In the genomic region with DNA sequence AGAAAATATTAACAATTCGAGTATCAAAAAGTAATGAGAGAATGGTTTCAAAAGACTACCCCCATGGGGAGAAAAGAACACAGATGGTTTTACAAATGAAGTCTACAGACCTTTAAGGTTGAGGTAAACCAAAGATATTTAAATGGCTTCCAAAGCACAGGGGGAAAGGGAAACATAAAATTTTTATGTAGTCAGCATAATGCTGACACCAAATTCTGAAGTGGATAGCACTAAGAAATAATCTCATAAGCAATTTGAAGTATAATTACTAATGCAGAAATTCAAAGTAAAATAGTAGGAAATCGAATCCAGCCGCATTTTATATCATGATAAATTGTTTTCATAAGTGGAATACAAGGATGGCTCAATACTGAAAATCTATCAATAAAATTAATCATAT, we compare ENCODE assay signal across 37 cellular contexts. TPM values are rescaled to one million over a fixed set of nuclear protein-coding genes. Genes with fewer than 3 reads are reported as not detected.
"Had no signal": no experiment of that assay in that cellular context is flagged by ENCODE, and none has a peak within 500 bp of the region (broad histone marks: within the 10 kb centered on the region; RNA-seq: fewer than 3 reads in every experiment).

No MANE protein-coding gene starts in this region.

- H3K4me3 ChIP-seq: adrenal gland, ascending aorta, body of pancreas, breast epithelium, cardiac muscle cell had no signal

- H3K9me3 ChIP-seq: adrenal gland, ascending aorta, body of pancreas, breast epithelium had no signal

- H3K36me3 ChIP-seq: adrenal gland, ascending aorta, brain microvascular endothelial cell, breast epithelium, cardiac muscle cell had no signal

- DNase-seq: activated effector memory CD4-positive, alpha-beta T cell treated with anti-CD3 and anti-CD28 coated beads, Interleukin-2, amount 50 U/mL, for 16 hours; activated effector memory CD4-positive, alpha-beta T cell treated with Interleukin-2 at 50 U/mL for 16 hours; activated gamma-delta T cell; activated gamma-delta T cell treated with Interleukin-2 at 50 U/mL for 16 hours; activated naive CD4-positive, alpha-beta T cell; activated naive CD4-positive, alpha-beta T cell treated with anti-CD3 and anti-CD28 coated beads for 36 hours; activated naive CD4-positive, alpha-beta T cell treated with anti-CD3 and anti-CD28 coated beads, Interleukin-2, amount 10 ng/mL, durations not matched to agents 7 days and 5 days; activated naive CD4-positive, alpha-beta T cell treated with anti-CD3 and anti-CD28 coated beads, Interleukin-2, amount 50 U/mL, for 16 hours; activated naive CD4-positive, alpha-beta T cell treated with Interleukin-2 at 50 U/mL for 16 hours; activated naive CD8-positive, alpha-beta T cell treated with anti-CD3 and anti-CD28 coated beads for 36 hours; activated naive CD8-positive, alpha-beta T cell treated with anti-CD3 and anti-CD28 coated beads, Interleukin-2, amount 10 ng/mL, durations not matched to agents 7 days and 5 days; activated naive CD8-positive, alpha-beta T cell treated with anti-CD3 and anti-CD28 coated beads, Interleukin-2, amount 50 U/mL, for 24 hours; activated T-cell treated with anti-CD3 and anti-CD28 coated beads, Interleukin-2, amount 50 U/mL, for 4 hours; activated T-cell treated with anti-CD3 and anti-CD28 coated beads, Interleukin-2, amount 50 U/mL, for 48 hours; activated T-cell treated with anti-CD3 and anti-CD28 coated beads, Interleukin-2, amount 50 U/mL, for 72 hours; adrenal gland; amniotic stem cell; amygdala; anterior cingulate cortex; aorta; body of pancreas; brain microvascular endothelial cell; caudate nucleus; central memory CD4-positive, alpha-beta T cell; cerebellar nuclear complex had no signal

- H3K27me3 ChIP-seq: adrenal gland, ascending aorta, body of pancreas, brain microvascular endothelial cell, breast epithelium, cardiac muscle cell had no signal

- H3K4me1 ChIP-seq: adrenal gland, ascending aorta, body of pancreas, breast epithelium had no signal

- FAIRE-seq: astrocyte, bronchial epithelial cell had no signal

- H3K27ac ChIP-seq: adrenal gland, ascending aorta, body of pancreas, brain microvascular endothelial cell, breast epithelium, cardiac muscle cell had no signal

- ATAC-seq: activated naive CD4-positive, alpha-beta T cell treated with anti-CD3 and anti-CD28 coated beads, Interleukin-2, amount 50 U/mL, for 72 hours; activated naive CD8-positive, alpha-beta T cell treated with anti-CD3 and anti-CD28 coated beads, Interleukin-2, amount 50 U/mL, for 24 hours; activated T-cell treated with anti-CD3 and anti-CD28 coated beads, Interleukin-2, amount 50 U/mL, for 4 hours; activated T-cell treated with anti-CD3 and anti-CD28 coated beads, Interleukin-2, amount 50 U/mL, for 72 hours; activated T-helper 17 cell treated with anti-CD3 and anti-CD28 coated beads, Interleukin-2, amount 50 U/mL, for 72 hours; body of pancreas had no signal

RNA-seq across cellular contexts. Expression of a gene that starts 30.3 kb away (rescaled TPM):
- total RNA-seq: activated naive CD4-positive, alpha-beta T cell treated with anti-CD3 and anti-CD28 coated beads for 36 hours; activated naive CD4-positive, alpha-beta T cell treated with anti-CD3 and anti-CD28 coated beads, Interleukin-2, amount 50 U/mL, for 72 hours; activated naive CD8-positive, alpha-beta T cell treated with anti-CD3 and anti-CD28 coated beads, Interleukin-2, amount 10 ng/mL, durations not matched to agents 7 days and 5 days; activated T-cell treated with anti-CD3 and anti-CD28 coated beads, Interleukin-2, amount 50 U/mL, for 72 hours; activated T-helper 17 cell treated with anti-CD3 and anti-CD28 coated beads, Interleukin-2, amount 50 U/mL, for 72 hours; activated T-helper 2 cell treated with anti-CD3 and anti-CD28 coated beads, Interferon-gamma antibody, Interleukin-2, Interleukin-4, amounts not matched to agents 10 μg/mL and 5 μg/mL and 100 μg/mL, durations not matched to agents 14 hours and 24 hours and 36 hours; adrenal gland; aorta; ascending aorta; astrocyte; body of pancreas; breast epithelium; bronchial epithelial cell; cardiac muscle cell; cardiac septum; cerebellum; chondrocyte had no signal
- polyA plus RNA-seq: adipose tissue, adrenal gland, aorta, cardiac muscle cell had no signal
